Comparison of ENCODE assay signal across 10 cellular contexts in genomic region chrX:41481264-41482109, GRCh38. TPM values are rescaled to one million over a fixed set of nuclear protein-coding genes. Genes with fewer than 3 reads are reported as not detected.
DNase-seq lines count a peak whose midpoint lies in the region; ATAC-seq and TF ChIP-seq lines count a peak whose summit lies in the region.
"Had no signal": no experiment of that assay in that cellular context is flagged by ENCODE, and none has a peak within 500 bp of the region (broad histone marks: within the 10 kb centered on the region; RNA-seq: fewer than 3 reads in every experiment).

No MANE protein-coding gene starts in this region.

- H3K9me3 Mint-ChIP-seq in activated CD4-positive, alpha-beta memory T cell treated with anti-CD3 and anti-CD28 coated beads for 36 hours = no peaks in the 10 kb centered on the region
- H3K9me3 Mint-ChIP-seq in activated CD4-positive, alpha-beta memory T cell treated with anti-CD3 and anti-CD28 coated beads, Interleukin-2, amount 10 ng/mL, durations not matched to agents 7 days and 5 days = no peaks in the 10 kb centered on the region

- intact Hi-C loops in activated CD4-positive, alpha-beta memory T cell treated with anti-CD3 and anti-CD28 coated beads for 36 hours (cut with micrococcal nuclease) = no loop called here
- intact Hi-C loops in gastrocnemius medialis (cut with DNase I; ENCODE audit: low total_unique reads) (no loop called here), sciatic nerve (cut with DNase I) (no loop called here)

- H3K9me3 ChIP-seq in gastrocnemius medialis = no peaks in the 10 kb centered on the region

- no peak overlapping the region for H3K4me3 ChIP-seq in gastrocnemius medialis

- no peaks in the 10 kb centered on the region for H3K36me3 Mint-ChIP-seq in activated CD4-positive, alpha-beta memory T cell treated with anti-CD3 and anti-CD28 coated beads for 36 hours
- no peaks in the 10 kb centered on the region for H3K36me3 Mint-ChIP-seq in activated CD4-positive, alpha-beta memory T cell treated with anti-CD3 and anti-CD28 coated beads, Interleukin-2, amount 10 ng/mL, durations not matched to agents 7 days and 5 days (ENCODE audit: low read depth)

- TF ChIP-seq CTCF in gastrocnemius medialis (IDR thresholded peaks at IDR 0.05 in 4 of 5, conservative IDR thresholded peaks at IDR 0.05 in 1 of 5) = peak in 3 of 5 experiments; percentile 21 to 45 (median 44)

- H3K27ac ChIP-seq in gastrocnemius medialis = no peak overlapping the region

- peaks cover 3% of the 10 kb centered on the region for H3K4me1 Mint-ChIP-seq in activated CD4-positive, alpha-beta memory T cell treated with anti-CD3 and anti-CD28 coated beads for 36 hours (ENCODE audit: low read depth)
- H3K4me1 Mint-ChIP-seq in activated CD4-positive, alpha-beta memory T cell treated with anti-CD3 and anti-CD28 coated beads, Interleukin-2, amount 10 ng/mL, durations not matched to agents 7 days and 5 days = peaks cover 6% of the 10 kb centered on the region

- no peak overlapping the region for H3K27ac Mint-ChIP-seq in activated CD4-positive, alpha-beta memory T cell treated with anti-CD3 and anti-CD28 coated beads for 36 hours
- no peak overlapping the region for H3K27ac Mint-ChIP-seq in activated CD4-positive, alpha-beta memory T cell treated with anti-CD3 and anti-CD28 coated beads, Interleukin-2, amount 10 ng/mL, durations not matched to agents 7 days and 5 days

- H3K27me3 ChIP-seq in gastrocnemius medialis = no peaks in the 10 kb centered on the region

- in situ Hi-C loops in gastrocnemius medialis (cut with MboI; ENCODE audit: low sequenced_read_pairs in 4 of 4) = no loop called here

- no peak overlapping the region for H3K4me3 Mint-ChIP-seq in activated CD4-positive, alpha-beta memory T cell treated with anti-CD3 and anti-CD28 coated beads for 36 hours
- H3K4me3 Mint-ChIP-seq in activated CD4-positive, alpha-beta memory T cell treated with anti-CD3 and anti-CD28 coated beads, Interleukin-2, amount 10 ng/mL, durations not matched to agents 7 days and 5 days = no peak overlapping the region

- DNase-seq in activated CD4-positive, alpha-beta memory T cell treated with anti-CD3 and anti-CD28 coated beads for 36 hours = peak; percentile 15
- no peak for DNase-seq in activated CD4-positive, alpha-beta memory T cell treated with anti-CD3 and anti-CD28 coated beads, Interleukin-2, amount 10 ng/mL, durations not matched to agents 7 days and 5 days
- DNase-seq in NAMALWA (ENCODE audit: low spot score) = peak; percentile 38
- peak; percentile 2 to 22 for DNase-seq in dermis microvascular lymphatic vessel endothelial cell (ENCODE audit: low read depth in 2 of 2)
- peak in 1 of 2 donors; percentile 21 for DNase-seq in gastrocnemius medialis
- no peak for DNase-seq in SHP77 treated with DMSO at 0.1 percent for 48 hours (lab: John Stamatoyannopoulos, UW)
- no peak for DNase-seq in NCI-H1436 (lab: John Stamatoyannopoulos, UW)
- no peak for DNase-seq in sciatic nerve (ENCODE audit: low spot score)
- DNase-seq: activated effector memory CD4-positive, alpha-beta T cell treated with anti-CD3 and anti-CD28 coated beads, Interleukin-2, amount 50 U/mL, for 16 hours; NCI-H524 had no signal

- H3K4me1 ChIP-seq in gastrocnemius medialis = no peaks in the 10 kb centered on the region

- no peaks in the 10 kb centered on the region for H3K27me3 Mint-ChIP-seq in activated CD4-positive, alpha-beta memory T cell treated with anti-CD3 and anti-CD28 coated beads for 36 hours
- H3K27me3 Mint-ChIP-seq in activated CD4-positive, alpha-beta memory T cell treated with anti-CD3 and anti-CD28 coated beads, Interleukin-2, amount 10 ng/mL, durations not matched to agents 7 days and 5 days = no peaks in the 10 kb centered on the region

- POLR2A ChIA-PET in activated CD4-positive, alpha-beta memory T cell treated with anti-CD3 and anti-CD28 coated beads for 36 hours (lab: Charles Lee) = no interaction called here
- POLR2A ChIA-PET in activated CD4-positive, alpha-beta memory T cell treated with anti-CD3 and anti-CD28 coated beads, Interleukin-2, amount 10 ng/mL, durations not matched to agents 7 days and 5 days (lab: Charles Lee) = no interaction called here

- no peak for TF ChIP-seq POLR2A in gastrocnemius medialis (IDR thresholded peaks at IDR 0.05)

- ATAC-seq in gastrocnemius medialis (peak in 1 of 2 donors; percentile 64), sciatic nerve (no peak)

- CTCF ChIA-PET in activated CD4-positive, alpha-beta memory T cell treated with anti-CD3 and anti-CD28 coated beads for 36 hours (lab: Charles Lee) = interaction anchor here (1.0 kb wide), 1 partner anchor 52 kb away, joined by 3 read pairs; no protein-coding TSS in a partner anchor
- CTCF ChIA-PET in activated CD4-positive, alpha-beta memory T cell treated with anti-CD3 and anti-CD28 coated beads, Interleukin-2, amount 10 ng/mL, durations not matched to agents 7 days and 5 days (lab: Charles Lee) = interaction anchor here (0.6 to 1.0 kb wide), 2 partner anchors 33 to 268 kb away, joined by 3 to 4 read pairs; no protein-coding TSS in a partner anchor

- H3K36me3 ChIP-seq in gastrocnemius medialis = no peaks in the 10 kb centered on the region

RNA-seq across cellular contexts. Expression of gene NYX, which starts 34.3 kb away (rescaled TPM):
- total RNA-seq in activated CD4-positive, alpha-beta memory T cell treated with anti-CD3 and anti-CD28 coated beads for 36 hours = not detected
- total RNA-seq in activated CD4-positive, alpha-beta memory T cell treated with anti-CD3 and anti-CD28 coated beads, Interleukin-2, amount 10 ng/mL, durations not matched to agents 7 days and 5 days = not detected
- total RNA-seq in dermis microvascular lymphatic vessel endothelial cell (not detected in 2 replicates), gastrocnemius medialis (under 1 TPM in 1 of 4 donors, not detected in 3; 0.09 TPM), sciatic nerve (not detected)

Comparison
In these comparisons a context has a peak if more than half of its experiments do, and no peak if none do; other contexts are left out.
1. DNase-seq: peak in activated CD4-positive, alpha-beta memory T cell treated with anti-CD3 and anti-CD28 coated beads for 36 hours (single experiment), NAMALWA (single experiment) and dermis microvascular lymphatic vessel endothelial cell (2 of 2); none in activated CD4-positive, alpha-beta memory T cell treated with anti-CD3 and anti-CD28 coated beads, Interleukin-2, amount 10 ng/mL, durations not matched to agents 7 days and 5 days (single experiment), SHP77 treated with DMSO at 0.1 percent for 48 hours (single experiment), NCI-H1436 (single experiment) and sciatic nerve (single experiment).